In the genomic region with DNA sequence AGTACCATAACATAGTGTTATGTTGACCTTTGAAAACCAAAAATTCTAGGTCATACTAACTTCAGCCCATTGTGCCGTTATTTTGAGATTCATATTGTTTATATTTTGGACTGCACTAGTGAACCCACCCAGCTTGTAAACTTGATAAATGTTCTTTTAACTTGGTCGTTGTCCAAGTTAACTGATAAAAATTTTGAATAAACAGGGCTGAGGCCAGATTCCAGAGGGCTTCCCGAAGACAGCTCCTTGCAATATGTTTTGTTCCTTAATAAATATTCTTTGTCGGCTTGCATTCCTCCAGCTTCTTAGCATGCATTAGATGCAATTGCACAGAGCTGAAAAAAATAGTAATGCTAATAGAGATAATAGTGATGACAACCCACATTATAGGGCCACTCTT, we compare ENCODE assay signal across 18 cellular contexts.
DNase-seq lines count a peak whose midpoint lies in the region; ATAC-seq, FAIRE-seq and TF ChIP-seq lines count a peak whose summit lies in the region.
"Had no signal": no experiment of that assay in that cellular context is flagged by ENCODE, and none has a peak within 500 bp of the region (broad histone marks: within the 10 kb centered on the region; RNA-seq: fewer than 3 reads in every experiment).

No MANE protein-coding gene starts in this region.

- peaks cover 2% of the 10 kb centered on the region for H3K27me3 Mint-ChIP-seq in glutamatergic neuron (ENCODE audit: unreplicated experiment)
- H3K27me3 Mint-ChIP-seq in mesothelial cell of epicardium (ENCODE audit: low read depth), result peaks cover 3% of the 10 kb centered on the region

- ATAC-seq in HG03108 (IDR thresholded peaks at IDR 0.05; ENCODE audit: unreplicated experiment), result no peak
- ATAC-seq: CD8-positive, alpha-beta T cell; GM23338 had no signal

- H3K9me3 Mint-ChIP-seq in glutamatergic neuron (ENCODE audit: unreplicated experiment) (no peaks in the 10 kb centered on the region), mesothelial cell of epicardium (peaks cover 12% of the 10 kb centered on the region)

- no peaks in the 10 kb centered on the region for H3K9me3 ChIP-seq in uterus

- intact Hi-C loops in uterus (cut with DNase I; ENCODE audit: low total_unique reads), result no loop called here

- TF ChIP-seq CTCF in glutamatergic neuron (IDR thresholded peaks at IDR 0.05; ENCODE audit: partially characterized antibody, unreplicated experiment) (no peak), mesothelial cell of epicardium (IDR thresholded peaks at IDR 0.05; ENCODE audit: unreplicated experiment) (no peak), uterus (IDR thresholded peaks at IDR 0.05) (no peak)

- peak overlapping the region; percentile 12 to 21 for H3K27ac ChIP-seq in uterus
- H3K27ac ChIP-seq: BLaER1 treated with 17β-estradiol and CSF1 and Interleukin-3, amounts not matched to agents 10 nM and 100 nM had no signal

- H3K36me3 Mint-ChIP-seq in glutamatergic neuron (ENCODE audit: unreplicated experiment), result peaks cover 9% of the 10 kb centered on the region
- H3K36me3 Mint-ChIP-seq in mesothelial cell of epicardium, result peaks cover 3% of the 10 kb centered on the region
- H3K36me3 Mint-ChIP-seq: CD8-positive, alpha-beta T cell had no signal

- H3K27me3 ChIP-seq in uterus, result no peaks in the 10 kb centered on the region
- H3K27me3 ChIP-seq: BLaER1 treated with 17β-estradiol and CSF1 and Interleukin-3, amounts not matched to agents 10 nM and 100 nM had no signal

- DNase-seq in glutamatergic neuron (no peak), mesothelial cell of epicardium (ENCODE audit: low spot score in 2 of 2, unreplicated experiment in 2 of 2) (no peak), uterus (no peak), NCI-H187 treated with DMSO at 0.1 percent for 48 hours (lab: John Stamatoyannopoulos, UW) (no peak)
- DNase-seq in stimulated activated naive CD4-positive, alpha-beta T cell (lab: John Stamatoyannopoulos, UW), result no peak
- DNase-seq: Calu3; CD8-positive, alpha-beta T cell; DND-41; EL; HCEC 1CT had no signal

- no peak for TF ChIP-seq POLR2A in uterus (IDR thresholded peaks at IDR 0.05)

- H3K4me1 ChIP-seq in uterus, result no peaks in the 10 kb centered on the region
- H3K4me1 ChIP-seq: BLaER1 treated with 17β-estradiol and CSF1 and Interleukin-3, amounts not matched to agents 10 nM and 100 nM had no signal

- H3K4me3 Mint-ChIP-seq in glutamatergic neuron (ENCODE audit: unreplicated experiment), result no peak overlapping the region
- no peak overlapping the region for H3K4me3 Mint-ChIP-seq in mesothelial cell of epicardium
- H3K4me3 Mint-ChIP-seq: B cell; CD8-positive, alpha-beta T cell; GM23338; IgD-negative memory B cell had no signal

- H3K36me3 ChIP-seq in uterus, result no peaks in the 10 kb centered on the region
- H3K36me3 ChIP-seq: BLaER1 treated with 17β-estradiol and CSF1 and Interleukin-3, amounts not matched to agents 10 nM and 100 nM had no signal

- H3K4me1 Mint-ChIP-seq in glutamatergic neuron (ENCODE audit: low read depth, unreplicated experiment) (peaks cover 1% of the 10 kb centered on the region), mesothelial cell of epicardium (peaks cover 23% of the 10 kb centered on the region)
- H3K4me1 Mint-ChIP-seq: B cell, GM23338, IgD-negative memory B cell had no signal

- no peak overlapping the region for H3K4me3 ChIP-seq in uterus
- H3K4me3 ChIP-seq: BLaER1 treated with 17β-estradiol and CSF1 and Interleukin-3, amounts not matched to agents 10 nM and 100 nM; GM23338 had no signal

- FAIRE-seq in endometrium (lab: Jason Lieb, UNC), result peak; percentile 100
- FAIRE-seq: GM12891, H54 had no signal

- H3K27ac Mint-ChIP-seq in glutamatergic neuron (ENCODE audit: unreplicated experiment) (peak overlapping the region; percentile 38), mesothelial cell of epicardium (peak overlapping the region; percentile 12)
- H3K27ac Mint-ChIP-seq: B cell; CD8-positive, alpha-beta T cell; GM23338; IgD-negative memory B cell had no signal
